In the genomic region with DNA sequence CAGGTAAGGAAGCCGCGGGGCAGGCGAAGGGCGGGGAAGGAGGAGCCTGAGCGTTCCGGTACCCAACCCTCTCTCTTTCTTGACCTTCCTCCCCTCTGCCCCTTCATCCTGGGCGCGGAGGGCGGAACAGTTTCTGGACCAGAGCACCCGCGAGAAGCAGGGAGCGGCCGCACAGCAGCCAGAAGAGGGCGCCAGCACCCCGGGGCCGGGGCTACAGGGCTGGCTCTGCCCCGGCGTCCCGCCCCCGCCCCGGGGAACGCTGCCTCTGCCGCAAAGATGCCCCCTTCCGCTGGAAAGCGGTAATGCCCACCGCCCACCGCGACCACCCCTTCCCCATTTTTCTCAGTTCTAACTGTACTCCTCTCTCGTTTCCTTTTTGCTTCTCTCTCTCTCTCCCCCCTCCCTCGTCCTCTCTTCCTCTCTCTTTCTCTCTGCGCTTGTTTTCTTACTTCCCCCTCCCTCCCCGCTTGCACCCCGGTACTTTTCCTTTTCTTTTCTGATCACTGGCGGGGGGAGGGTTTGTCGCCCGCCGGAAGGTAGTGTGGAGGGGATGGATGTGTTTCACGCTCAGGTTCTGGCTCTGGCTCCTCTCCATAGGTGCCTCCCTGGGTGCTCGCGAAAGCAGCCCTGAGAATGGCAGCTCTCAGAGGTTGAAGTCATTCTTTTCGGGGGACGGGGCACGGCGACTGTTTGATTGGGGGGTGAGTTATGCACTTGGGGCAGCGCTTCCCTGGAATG, we compare ENCODE assay signal across 8 cellular contexts. TPM values are rescaled to one million over a fixed set of nuclear protein-coding genes. Genes with fewer than 3 reads are reported as not detected.
DNase-seq lines count a peak whose midpoint lies in the region; ATAC-seq and TF ChIP-seq lines count a peak whose summit lies in the region.

No MANE protein-coding gene starts in this region.

- H3K27me3 ChIP-seq in endodermal cell (ENCODE audit: control insufficient read depth, insufficient read depth, low read length, poor library complexity, severe bottlenecking) (peaks cover 95% of the 10 kb centered on the region), mononuclear cell (ENCODE audit: insufficient read depth, low read length) (peaks cover 8% of the 10 kb centered on the region)

- peaks cover 96% of the 10 kb centered on the region for H3K27me3 Mint-ChIP-seq in endodermal cell (ENCODE audit: insufficient read depth)

- no peaks in the 10 kb centered on the region for H3K36me3 Mint-ChIP-seq in endodermal cell (ENCODE audit: low read depth)

- H3K9me3 Mint-ChIP-seq in endodermal cell = peaks cover 5% of the 10 kb centered on the region

- H3K9ac ChIP-seq in endodermal cell (ENCODE audit: extremely low read depth, low read length, poor library complexity, severe bottlenecking) = no peak overlapping the region

- H3K36me3 ChIP-seq in endodermal cell (ENCODE audit: control insufficient read depth, insufficient read depth, low read length) = no peaks in the 10 kb centered on the region

- no peak overlapping the region for H3K27ac Mint-ChIP-seq in endodermal cell

- H3K4me3 ChIP-seq in AG04449 (ENCODE audit: low read depth, low read length) = peak overlapping the region; percentile 90
- H3K4me3 ChIP-seq in endodermal cell (ENCODE audit: low read length) = peak overlapping the region; percentile 75
- peak overlapping the region; percentile 83 for H3K4me3 ChIP-seq in mononuclear cell (ENCODE audit: low read length)

- H3K4me3 Mint-ChIP-seq in endodermal cell = peak overlapping the region; percentile 55

- H3K4me1 Mint-ChIP-seq in endodermal cell = peaks cover 21% of the 10 kb centered on the region

- POLR2A ChIA-PET in AG04449 (lab: Yijun Ruan, JAX) = interaction anchor here (0.7 to 3.3 kb wide), 2 partner anchors 82 to 112 kb away, joined by 3 to 10 read pairs; partner anchors contain the start of gene FGF5

- TF ChIP-seq CTCF in AG04449 (IDR thresholded peaks at IDR 0.05; ENCODE audit: insufficient read depth, low read length, missing control alignments) (peak; percentile 97), endodermal cell (conservative IDR thresholded peaks at IDR 0.05) (peak; percentile 99)

- H3K4me1 ChIP-seq in endodermal cell (ENCODE audit: control insufficient read depth, insufficient read depth, low read length) = no peaks in the 10 kb centered on the region
- H3K4me1 ChIP-seq in mononuclear cell (ENCODE audit: insufficient read depth, low read length) = peaks cover 35% of the 10 kb centered on the region

- WGBS in endodermal cell (ENCODE audit: insufficient coverage in 1 of 2, insufficient read length in 1 of 2), 2 experiments = 0 to 1% methylated on average over 8 to 45 of the region's 45 CpGs

- peak; percentile 93 for ATAC-seq in GM18867 (IDR thresholded peaks at IDR 0.05; ENCODE audit: unreplicated experiment)
- ATAC-seq in HG03095 (IDR thresholded peaks at IDR 0.05; ENCODE audit: unreplicated experiment) = peak; percentile 94

- CTCF ChIA-PET in AG04449 (lab: Yijun Ruan, JAX) = interaction anchor here (0.7 to 11.0 kb wide), 45 partner anchors 9 to 1231 kb away, joined by 3 to 100 read pairs (median 4); partner anchors contain the start of genes ANTXR2 and PRDM8

- peaks cover 3% of the 10 kb centered on the region for H3K9me3 ChIP-seq in endodermal cell (ENCODE audit: control insufficient read depth, low read length)
- H3K9me3 ChIP-seq in mononuclear cell (ENCODE audit: low read depth, low read length) = no peaks in the 10 kb centered on the region

- no peak overlapping the region for H3K27ac ChIP-seq in endodermal cell (ENCODE audit: low read depth, low read length)

- DNase-seq in AG04449 (ENCODE audit: low read depth, low spot score) = no peak
- DNase-seq in NCI-H460 (ENCODE audit: extremely low read depth, low read depth) = peak; percentile 75
- DNase-seq in activated CD8-positive, alpha-beta memory T cell treated with anti-CD3 and anti-CD28 coated beads for 4 hours (ENCODE audit: low read depth in 2 of 2) = peak; percentile 83 to 85
- peak; percentile 98 for DNase-seq in endodermal cell
- DNase-seq in stimulated activated CD8-positive, alpha-beta memory T cell treated with anti-CD3 and anti-CD28 coated beads, Interleukin-2, amount 100 ng/mL, for 48 hours (ENCODE audit: low read depth in 2 of 2) = peak; percentile 88 to 94

RNA-seq across cellular contexts. Expression of gene PRDM8, which starts 13.1 kb away (rescaled TPM):
- total RNA-seq in NCI-H460 (2014; rRNA removed; shearing (Covaris generic)) = 10.2 and 10.4 TPM in 2 replicates
- 13.5 and 19.5 TPM in 2 replicates for polyA plus RNA-seq in NCI-H460 (2014; cell fraction: nucleus; rRNA removed)
- total RNA-seq in endodermal cell = not detected
- polyA plus RNA-seq in endodermal cell (2013, experiment 1 of 2) = 1.6 TPM
- 0.95 TPM for polyA plus RNA-seq in endodermal cell (2013, experiment 2 of 2)
- total RNA-seq in mononuclear cell = 4.8 TPM
